ENCODE assay signal across 8 cellular contexts in genomic region chr7:24979863-24980694, GRCh38. TPM values are rescaled to one million over a fixed set of nuclear protein-coding genes. Genes with fewer than 3 reads are reported as not detected.
DNase-seq lines count a peak whose midpoint lies in the region; ATAC-seq and TF ChIP-seq lines count a peak whose summit lies in the region.

Gene OSBPL3 (minus strand): TSS chr7:24980178. CDS start chr7:24892472, 87,706 bp downstream.

- H3K9me3 Mint-ChIP-seq in T-cell (no peaks in the 10 kb centered on the region), progenitor cell of endocrine pancreas (ENCODE audit: low read depth) (peaks cover 3% of the 10 kb centered on the region)

- H3K27ac ChIP-seq in adrenal gland = peak within 1 kb of the TSS in 4 of 5 donors; percentile 33 to 86 (median 51)

- CTCF ChIA-PET in T-cell (lab: Charles Lee) = interaction anchor here (0.6 to 5.0 kb wide), 10 partner anchors 10 to 1707 kb away, joined by 3 to 43 read pairs (median 3); no protein-coding TSS in a partner anchor

- no peaks in the 10 kb centered on the region for H3K9me3 ChIP-seq in adrenal gland (replicated peaks in 1 of 3)

- 0 out of 3 replicates have a peak, but pooled peaks have one; percentile 12 for TF ChIP-seq CTCF in GM12872 (IDR thresholded peaks at IDR 0.05; ENCODE audit: insufficient read depth, low read depth, low read length)
- TF ChIP-seq CTCF in adrenal gland (IDR thresholded peaks at IDR 0.05) = no peak
- TF ChIP-seq CTCF in progenitor cell of endocrine pancreas (IDR thresholded peaks at IDR 0.05; ENCODE audit: unreplicated experiment) = peak; percentile 7

- H3K27ac Mint-ChIP-seq in T-cell = peak within 1 kb of the TSS; percentile 94
- H3K27ac Mint-ChIP-seq in progenitor cell of endocrine pancreas = peak within 1 kb of the TSS; percentile 97

- peaks cover 58 to 66% (median 65%) of the 10 kb centered on the region in 3 donors for H3K4me1 Mint-ChIP-seq in T-cell
- peaks cover 19% of the 10 kb centered on the region for H3K4me1 Mint-ChIP-seq in progenitor cell of endocrine pancreas (ENCODE audit: low read depth)

- H3K36me3 ChIP-seq in adrenal gland (replicated peaks in 1 of 2) = no peaks in the 10 kb centered on the region

- POLR2A ChIA-PET in T-cell (lab: Charles Lee) = interaction anchor here in 1 of 2 donors (1.2 to 1.5 kb wide), 2 partner anchors 145 to 159 kb away, joined by 4 to 6 read pairs; partner anchors contain the start of gene CYCS

- H3K4me3 Mint-ChIP-seq in T-cell (peak within 1 kb of the TSS; percentile 86 to 97 (median 96)), progenitor cell of endocrine pancreas (ENCODE audit: low read depth) (peak within 1 kb of the TSS; percentile 93)

- peak; percentile 78 for DNase-seq in NCI-H1417 treated with DMSO at 0.1 percent for 48 hours (lab: John Stamatoyannopoulos, UW)
- DNase-seq in T-cell = peak; percentile 77 to 97 (median 90)
- DNase-seq in adrenal gland = peak; percentile 87 to 95 (median 94)
- DNase-seq in left cardiac atrium = peak; percentile 96
- DNase-seq in progenitor cell of endocrine pancreas (ENCODE audit: low spot score, unreplicated experiment) = peak; percentile 94
- peak; percentile 97 for DNase-seq in ureter (ENCODE audit: low spot score)

- H3K4me3 ChIP-seq in adrenal gland = peak within 1 kb of the TSS in 3 of 4 donors; percentile 15 to 54 (median 21)

- H3K4me1 ChIP-seq in adrenal gland (replicated peaks in 1 of 2) = peaks cover 7 to 26% of the 10 kb centered on the region in 2 donors

- peak; percentile 76 for ATAC-seq in HG02759 (IDR thresholded peaks at IDR 0.05; ENCODE audit: unreplicated experiment)
- ATAC-seq in T-cell (replicated peaks in 1 of 4) = peak; percentile 80 to 87 (median 84)
- peak; percentile 96 to 97 for ATAC-seq in left cardiac atrium

- H3K27me3 Mint-ChIP-seq in T-cell (no peaks in the 10 kb centered on the region), progenitor cell of endocrine pancreas (peaks cover 43% of the 10 kb centered on the region)

- H3K36me3 Mint-ChIP-seq in T-cell (no peaks in the 10 kb centered on the region), progenitor cell of endocrine pancreas (ENCODE audit: insufficient read depth) (no peaks in the 10 kb centered on the region)

- WGBS in adrenal gland, 4 donors = 0 to 1% (median 0%) methylated on average over 39 to 81 of the region's 81 CpGs

- peak in 1 of 2 donors; percentile 60 for TF ChIP-seq POLR2A in adrenal gland (IDR thresholded peaks at IDR 0.05)

- intact Hi-C loops in adrenal gland (cut with DNase I) = loop anchor here in 1 of 2 donors (10.0 kb wide), 2 partner anchors 85 to 155 kb away; no protein-coding TSS in a partner anchor
- intact Hi-C loops in left cardiac atrium (cut with DNase I) = loop anchor here (2.0 to 5.0 kb wide), 4 partner anchors 87 to 163 kb away; no protein-coding TSS in a partner anchor

- no peaks in the 10 kb centered on the region for H3K27me3 ChIP-seq in adrenal gland

RNA-seq across cellular contexts. Expression of gene OSBPL3, which starts in this region (rescaled TPM):
- total RNA-seq in T-cell (10 to 100 TPM; 30.2 to 62.7 (median 54.7) TPM), adrenal gland (1 to 10 TPM; 1.1 to 8.4 (median 3.6) TPM), left cardiac atrium (1 to 10 TPM; 8.8 to 10.0 TPM), progenitor cell of endocrine pancreas (11.6 and 12.1 TPM in 2 replicates), ureter (49.7 TPM)
- 1 to 10 TPM; 1.7 to 3.5 (median 1.8) TPM for polyA plus RNA-seq in adrenal gland

Comparison
In these comparisons a context has a peak if more than half of its experiments do, and no peak if none do; other contexts are left out.
1. Peak in every context shown above with its lines: DNase-seq, ATAC-seq, H3K4me3 ChIP-seq and H3K27ac ChIP-seq.
2. CTCF ChIP-seq: peak in GM12872 (single experiment) and progenitor cell of endocrine pancreas (single experiment); none in adrenal gland (0 of 6).